Comparison of ENCODE assay signal across 19 cellular contexts in genomic region chr9:15967068-15967467, GRCh38.
"Had no signal": no experiment of that assay in that cellular context is flagged by ENCODE, and none has a peak within 500 bp of the region (broad histone marks: within the 10 kb centered on the region; RNA-seq: fewer than 3 reads in every experiment).

No MANE protein-coding gene starts in this region.

- H3K27me3 Mint-ChIP-seq: activated naive CD8-positive, alpha-beta T cell; naive B cell; stimulated activated memory B cell treated with anti-CD40 and anti-IgM and Interleukin-4, amounts not matched to agents 10 μg/mL and 1 μg/mL and 100 μg/mL, for 72 hours had no signal

- H3K4me1 Mint-ChIP-seq: naive B cell; stimulated activated memory B cell treated with anti-CD40 and anti-IgM and Interleukin-4, amounts not matched to agents 10 μg/mL and 1 μg/mL and 100 μg/mL, for 72 hours had no signal

- H3K4me3 ChIP-seq: left ventricle myocardium inferior, ovary, psoas muscle, testis, upper lobe of right lung had no signal

- H3K9me3 Mint-ChIP-seq: naive B cell; neural crest cell; stimulated activated memory B cell treated with anti-CD40 and anti-IgM and Interleukin-4, amounts not matched to agents 10 μg/mL and 1 μg/mL and 100 μg/mL, for 72 hours had no signal

- H3K27ac ChIP-seq: epithelial cell of prostate, left ventricle myocardium inferior, ovary, psoas muscle, testis, upper lobe of right lung had no signal

- DNase-seq: activated CD4-positive, alpha-beta T cell treated with anti-CD3 and anti-CD28 coated beads, Interleukin-2, amount 50 U/mL, for 48 hours; activated T-cell treated with anti-CD3 and anti-CD28 coated beads for 4 hours; dermis blood vessel endothelial cell; foreskin melanocyte; glutamatergic neuron; hypothalamus; left ventricle myocardium inferior; mammary epithelial cell; naive B cell; ovary; psoas muscle; stimulated activated CD4-positive, alpha-beta T cell treated with anti-CD3 and anti-CD28 coated beads, Interleukin-4, amount 100 ng/mL, for 4 hours; testis; upper lobe of right lung had no signal

- H3K36me3 Mint-ChIP-seq: activated naive CD8-positive, alpha-beta T cell; naive B cell; stimulated activated memory B cell treated with anti-CD40 and anti-IgM and Interleukin-4, amounts not matched to agents 10 μg/mL and 1 μg/mL and 100 μg/mL, for 72 hours had no signal

- ATAC-seq: psoas muscle; sciatic nerve; stimulated activated memory B cell treated with anti-CD40 and anti-IgM and Interleukin-4, amounts not matched to agents 10 μg/mL and 1 μg/mL and 100 μg/mL, for 72 hours; upper lobe of right lung had no signal

- H3K27me3 ChIP-seq: ovary, testis, upper lobe of right lung had no signal

- H3K36me3 ChIP-seq: left ventricle myocardium inferior, ovary, upper lobe of right lung had no signal

- H3K4me1 ChIP-seq: left ventricle myocardium inferior, psoas muscle, testis, upper lobe of right lung had no signal

- H3K9me3 ChIP-seq: left ventricle myocardium inferior, ovary, psoas muscle, testis, upper lobe of right lung had no signal

- H3K27ac Mint-ChIP-seq: activated naive CD8-positive, alpha-beta T cell; naive B cell; stimulated activated memory B cell treated with anti-CD40 and anti-IgM and Interleukin-4, amounts not matched to agents 10 μg/mL and 1 μg/mL and 100 μg/mL, for 72 hours had no signal

- H3K4me3 Mint-ChIP-seq: activated naive CD8-positive, alpha-beta T cell; naive B cell; neural crest cell; stimulated activated memory B cell treated with anti-CD40 and anti-IgM and Interleukin-4, amounts not matched to agents 10 μg/mL and 1 μg/mL and 100 μg/mL, for 72 hours had no signal
